ENCODE assay signal across 28 cellular contexts in the genomic region with DNA sequence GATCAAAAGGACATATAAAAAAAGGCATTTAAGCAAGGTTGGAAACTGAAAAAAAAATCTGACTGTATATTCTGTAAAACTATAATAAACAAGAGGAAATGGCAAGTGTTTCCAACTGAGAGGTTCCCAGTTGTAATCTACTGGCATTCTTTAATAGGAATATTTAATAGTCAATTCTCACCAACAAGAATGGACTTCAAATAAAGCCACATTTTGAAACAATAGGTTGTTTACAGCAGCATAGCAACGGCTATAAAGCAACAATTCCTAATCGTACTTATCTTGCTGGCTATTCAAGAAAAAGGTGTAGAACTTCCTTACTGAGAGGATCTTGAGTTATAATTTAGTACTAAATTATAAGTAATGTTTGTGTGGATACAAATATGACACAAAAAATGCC.
DNase-seq lines count a peak whose midpoint lies in the region; ATAC-seq, FAIRE-seq and TF ChIP-seq lines count a peak whose summit lies in the region.
"Had no signal": no experiment of that assay in that cellular context is flagged by ENCODE, and none has a peak within 500 bp of the region (broad histone marks: within the 10 kb centered on the region; RNA-seq: fewer than 3 reads in every experiment).

No MANE protein-coding gene starts in this region.

- H3K27me3 ChIP-seq in left ventricle myocardium inferior (ENCODE audit: low read depth) (no peaks in the 10 kb centered on the region), endothelial cell of umbilical vein (ENCODE audit: control insufficient read depth in 2 of 2, insufficient read depth in 2 of 2, low read length in 2 of 2) (no peaks in the 10 kb centered on the region), osteoblast (ENCODE audit: insufficient read depth, low read length) (no peaks in the 10 kb centered on the region), mesenchymal stem cell (ENCODE audit: control insufficient read depth in 1 of 2, insufficient read depth in 1 of 2, low read length in 2 of 2) (no peaks in the 10 kb centered on the region)
- H3K27me3 ChIP-seq: BE2C, BLaER1 had no signal

- TF ChIP-seq CTCF in left ventricle myocardium inferior (IDR thresholded peaks at IDR 0.05; ENCODE audit: borderline replicate concordance) (no peak), HFFc6 (IDR thresholded peaks at IDR 0.05) (no peak), endothelial cell of umbilical vein (IDR thresholded peaks at IDR 0.05; ENCODE audit: extremely low read depth in 1 of 2, insufficient read depth in 1 of 2, low read depth in 1 of 2, low read length in 2 of 2) (no peak), osteoblast (IDR thresholded peaks at IDR 0.05; ENCODE audit: extremely low read depth, low read depth, low read length) (no peak)
- no peak for TF ChIP-seq CTCF in activated CD8-positive, alpha-beta T cell treated with anti-CD3 and anti-CD28 coated beads for 36 hours (IDR thresholded peaks at IDR 0.05)

- no peak overlapping the region for H3K4me2 ChIP-seq in endothelial cell of umbilical vein (ENCODE audit: insufficient read depth, low read length)
- no peak overlapping the region for H3K4me2 ChIP-seq in osteoblast (ENCODE audit: insufficient read depth, low read length)
- no peak overlapping the region for H3K4me2 ChIP-seq in mesenchymal stem cell (ENCODE audit: low read length, poor library complexity, severe bottlenecking)
- H3K4me2 ChIP-seq: BLaER1 had no signal

- peaks cover 71% of the 10 kb centered on the region for H3K36me3 Mint-ChIP-seq in HFFc6 (ENCODE audit: low read depth)
- H3K36me3 Mint-ChIP-seq in activated CD8-positive, alpha-beta T cell treated with anti-CD3 and anti-CD28 coated beads for 36 hours (ENCODE audit: low read depth) = no peaks in the 10 kb centered on the region
- no peaks in the 10 kb centered on the region for H3K36me3 Mint-ChIP-seq in T-helper 17 cell (ENCODE audit: low read depth)
- H3K36me3 Mint-ChIP-seq: CD14-positive monocyte; CD4-positive, alpha-beta memory T cell; CD4-positive, CD25-positive, alpha-beta regulatory T cell; CD8-positive, alpha-beta memory T cell had no signal

- no TSS peak for BruUV-seq in endothelial cell of umbilical vein (replicated peaks; lab: Mats Ljungman, UMichigan)

- H4K20me1 ChIP-seq in endothelial cell of umbilical vein (replicated peaks; ENCODE audit: control insufficient read depth, extremely low read depth, insufficient read depth, low read length) (no peaks in the 10 kb centered on the region), osteoblast (ENCODE audit: insufficient read depth, low read length) (peaks cover 19% of the 10 kb centered on the region)
- H4K20me1 ChIP-seq: BLaER1 had no signal

- H3K36me3 ChIP-seq in left ventricle myocardium inferior (no peaks in the 10 kb centered on the region), endothelial cell of umbilical vein (ENCODE audit: control insufficient read depth in 2 of 2, extremely low read depth in 1 of 2, insufficient read depth in 2 of 2, low read length in 2 of 2) (no peaks in the 10 kb centered on the region), osteoblast (ENCODE audit: insufficient read depth, low read length) (peaks cover 68% of the 10 kb centered on the region), mesenchymal stem cell (ENCODE audit: control insufficient read depth in 1 of 2, insufficient read depth in 2 of 2, low read depth in 1 of 2, low read length in 2 of 2) (peaks cover 7 to 46% of the 10 kb centered on the region in 2 experiments)
- H3K36me3 ChIP-seq: BE2C, BLaER1 had no signal

- no peaks in the 10 kb centered on the region for H3K9me1 ChIP-seq in endothelial cell of umbilical vein (replicated peaks; ENCODE audit: control insufficient read depth, extremely low read depth, insufficient read depth, low read length)

- POLR2A ChIA-PET in endothelial cell of umbilical vein (lab: Charles Lee) = no interaction called here
- POLR2A ChIA-PET in activated CD8-positive, alpha-beta T cell treated with anti-CD3 and anti-CD28 coated beads for 36 hours (lab: Charles Lee) = no interaction called here

- H3K23ac ChIP-seq in mesenchymal stem cell (ENCODE audit: low read length in 2 of 2) = no peak overlapping the region

- H3K27me3 Mint-ChIP-seq in HFFc6 (ENCODE audit: insufficient read depth) (peaks cover 34% of the 10 kb centered on the region), T-helper 17 cell (no peaks in the 10 kb centered on the region)
- H3K27me3 Mint-ChIP-seq in activated CD8-positive, alpha-beta T cell treated with anti-CD3 and anti-CD28 coated beads for 36 hours = no peaks in the 10 kb centered on the region
- H3K27me3 Mint-ChIP-seq: CD4-positive, alpha-beta memory T cell; CD4-positive, CD25-positive, alpha-beta regulatory T cell; CD8-positive, alpha-beta memory T cell had no signal

- CTCF ChIA-PET in endothelial cell of umbilical vein (lab: Charles Lee) = interaction anchor here (1.6 kb wide), 1 partner anchor 8 kb away, joined by 5 read pairs; no protein-coding TSS in a partner anchor
- CTCF ChIA-PET in activated CD8-positive, alpha-beta T cell treated with anti-CD3 and anti-CD28 coated beads for 36 hours (lab: Charles Lee) = no interaction called here

- H3K79me2 ChIP-seq in endothelial cell of umbilical vein (ENCODE audit: control insufficient read depth, insufficient read depth, low read length) (peaks cover 13% of the 10 kb centered on the region), osteoblast (ENCODE audit: insufficient read depth, low read length) (peaks cover 72% of the 10 kb centered on the region)

- H3K4me3 Mint-ChIP-seq in HFFc6 (no peak overlapping the region), T-helper 17 cell (no peak overlapping the region)
- no peak overlapping the region for H3K4me3 Mint-ChIP-seq in activated CD8-positive, alpha-beta T cell treated with anti-CD3 and anti-CD28 coated beads for 36 hours
- H3K4me3 Mint-ChIP-seq: CD14-positive monocyte; CD4-positive, alpha-beta memory T cell; CD4-positive, CD25-positive, alpha-beta regulatory T cell; CD8-positive, alpha-beta memory T cell had no signal

- no peak for ATAC-seq in activated CD8-positive, alpha-beta T cell treated with anti-CD3 and anti-CD28 coated beads for 36 hours
- ATAC-seq in T-helper 17 cell = no peak
- ATAC-seq: GM12878 had no signal

- DNase-seq in left ventricle myocardium inferior (no peak), cardiac septum (ENCODE audit: low spot score) (no peak), HFFc6 (no peak), endothelial cell of umbilical vein (ENCODE audit: low read depth, low spot score) (peak; percentile 30), osteoblast (ENCODE audit: insufficient read length, low spot score, missing footprints) (no peak), mesenchymal stem cell (no peak), T-helper 17 cell (no peak)
- DNase-seq in activated CD8-positive, alpha-beta T cell treated with anti-CD3 and anti-CD28 coated beads for 36 hours = no peak
- DNase-seq: 8988T; ACHN; BE2C; C1 segment of cervical spinal cord; CD4-positive, alpha-beta memory T cell; CD4-positive, CD25-positive, alpha-beta regulatory T cell; CD8-positive, alpha-beta memory T cell; COR-L47; DMS 273 treated with DMSO at 0.1 percent for 48 hours; DMS153; DMS53; DMS79; DND-41; EL; GDM1 had no signal

- no peak overlapping the region for H4K8ac ChIP-seq in mesenchymal stem cell (ENCODE audit: low read length)

- no peak overlapping the region for H2BK120ac ChIP-seq in mesenchymal stem cell (ENCODE audit: low read depth, low read length)

- no peak for TF ChIP-seq POLR2A in endothelial cell of umbilical vein (IDR thresholded peaks at IDR 0.05; ENCODE audit: low read depth, low read length)

- WGBS in mesenchymal stem cell = no CpG with 5 or more reads among the region's 2 CpGs

- H3K9me3 ChIP-seq in left ventricle myocardium inferior (replicated peaks) (peaks cover 17% of the 10 kb centered on the region), endothelial cell of umbilical vein (replicated peaks; ENCODE audit: control insufficient read depth, insufficient read depth, low read length) (no peaks in the 10 kb centered on the region), osteoblast (ENCODE audit: low read depth, low read length) (no peaks in the 10 kb centered on the region), mesenchymal stem cell (ENCODE audit: control insufficient read depth, low read length) (no peaks in the 10 kb centered on the region), T-helper 17 cell (ENCODE audit: control insufficient read depth, low read length, poor library complexity, severe bottlenecking) (no peaks in the 10 kb centered on the region)
- H3K9me3 ChIP-seq: BE2C, BLaER1 had no signal

- H2BK5ac ChIP-seq in mesenchymal stem cell (ENCODE audit: low read depth, low read length, poor library complexity, severe bottlenecking) = no peak overlapping the region

- no peak overlapping the region for H3K4me3 ChIP-seq in left ventricle myocardium inferior
- H3K4me3 ChIP-seq in endothelial cell of umbilical vein (replicated peaks in 1 of 3; ENCODE audit: insufficient read depth in 1 of 3, low read depth in 1 of 3, low read length in 3 of 3) = no peak overlapping the region
- H3K4me3 ChIP-seq in osteoblast (ENCODE audit: insufficient read depth, low read length) = no peak overlapping the region
- no peak overlapping the region for H3K4me3 ChIP-seq in mesenchymal stem cell (ENCODE audit: insufficient read depth in 1 of 2, low read depth in 1 of 2, low read length in 2 of 2)
- H3K4me3 ChIP-seq: BLaER1, GM12878 had no signal

- H2AK5ac ChIP-seq in mesenchymal stem cell (ENCODE audit: low read length, severe bottlenecking) = no peak overlapping the region

- intact Hi-C loops in left ventricle myocardium inferior (cut with micrococcal nuclease) = no loop called here
- intact Hi-C loops in cardiac septum (cut with DNase I) = loop anchor here (5.0 to 10.0 kb wide), 2 partner anchors 65 to 328 kb away; no protein-coding TSS in a partner anchor
- intact Hi-C loops in endothelial cell of umbilical vein (cut with micrococcal nuclease) = no loop called here
- intact Hi-C loops in activated CD8-positive, alpha-beta T cell treated with anti-CD3 and anti-CD28 coated beads for 36 hours (cut with micrococcal nuclease) = no loop called here

- FAIRE-seq in endothelial cell of umbilical vein (lab: Jason Lieb, UNC) = no peak
- FAIRE-seq: GM12878, GM12892, GM18507 had no signal

- no peak overlapping the region for H3K14ac ChIP-seq in mesenchymal stem cell (ENCODE audit: low read length in 2 of 2)

- H2BK12ac ChIP-seq in mesenchymal stem cell (ENCODE audit: low read length in 2 of 2) = no peak overlapping the region

- no peak overlapping the region for H3K4ac ChIP-seq in mesenchymal stem cell (ENCODE audit: low read depth in 1 of 2, low read length in 2 of 2)

- H3K9ac ChIP-seq in endothelial cell of umbilical vein (replicated peaks; ENCODE audit: extremely low read depth, insufficient read depth, low read length) = no peak overlapping the region
- no peak overlapping the region for H3K9ac ChIP-seq in mesenchymal stem cell (ENCODE audit: low read length)
- H3K9ac ChIP-seq: BLaER1 had no signal

- H3K27ac ChIP-seq in left ventricle myocardium inferior (replicated peaks) (peak overlapping the region; percentile 20), endothelial cell of umbilical vein (ENCODE audit: insufficient read depth, low read depth, low read length) (no peak overlapping the region), osteoblast (ENCODE audit: low read depth, low read length) (peak overlapping the region; percentile 6), mesenchymal stem cell (ENCODE audit: low read length, poor library complexity, severe bottlenecking) (no peak overlapping the region)
- H3K27ac ChIP-seq: BLaER1 had no signal

- H2AFZ ChIP-seq in endothelial cell of umbilical vein (ENCODE audit: low read depth, low read length) (no peak overlapping the region), osteoblast (ENCODE audit: low read length) (no peak overlapping the region), mesenchymal stem cell (ENCODE audit: low read depth, low read length) (no peak overlapping the region)

- H3K27ac Mint-ChIP-seq in HFFc6 (peak overlapping the region; percentile 52), T-helper 17 cell (no peak overlapping the region)
- H3K27ac Mint-ChIP-seq in activated CD8-positive, alpha-beta T cell treated with anti-CD3 and anti-CD28 coated beads for 36 hours = no peak overlapping the region
- H3K27ac Mint-ChIP-seq: CD14-positive monocyte; CD4-positive, alpha-beta memory T cell; CD4-positive, CD25-positive, alpha-beta regulatory T cell; CD8-positive, alpha-beta memory T cell had no signal

- no peak overlapping the region for H2BK15ac ChIP-seq in mesenchymal stem cell (ENCODE audit: low read depth, poor library complexity, severe bottlenecking)

- H3K4me1 ChIP-seq in left ventricle myocardium inferior (no peaks in the 10 kb centered on the region), endothelial cell of umbilical vein (ENCODE audit: control insufficient read depth, extremely low read depth, insufficient read depth, low read length) (no peaks in the 10 kb centered on the region), osteoblast (ENCODE audit: insufficient read depth, low read length) (no peaks in the 10 kb centered on the region), mesenchymal stem cell (ENCODE audit: control insufficient read depth, insufficient read depth, low read depth, low read length) (no peaks in the 10 kb centered on the region)
- H3K4me1 ChIP-seq: BE2C, BLaER1 had no signal

- no peak overlapping the region for H3K18ac ChIP-seq in mesenchymal stem cell (ENCODE audit: low read depth in 1 of 2, low read length in 2 of 2)

- H3K9me3 Mint-ChIP-seq in HFFc6 = peaks cover 11% of the 10 kb centered on the region
- no peaks in the 10 kb centered on the region for H3K9me3 Mint-ChIP-seq in activated CD8-positive, alpha-beta T cell treated with anti-CD3 and anti-CD28 coated beads for 36 hours

- H4K91ac ChIP-seq in mesenchymal stem cell (ENCODE audit: low read length) = no peak overlapping the region

- H3K4me1 Mint-ChIP-seq in HFFc6 (ENCODE audit: low read depth) (peaks cover 79% of the 10 kb centered on the region), T-helper 17 cell (no peaks in the 10 kb centered on the region)
- H3K4me1 Mint-ChIP-seq in activated CD8-positive, alpha-beta T cell treated with anti-CD3 and anti-CD28 coated beads for 36 hours (ENCODE audit: low read depth) = no peaks in the 10 kb centered on the region
- H3K4me1 Mint-ChIP-seq: CD14-positive monocyte; CD4-positive, alpha-beta memory T cell; CD4-positive, CD25-positive, alpha-beta regulatory T cell; CD8-positive, alpha-beta memory T cell had no signal

- dilution Hi-C loops in endothelial cell of umbilical vein (cut with MboI; ENCODE audit: extremely low pct_ligation_motif_present, low sequenced_read_pairs) = no loop called here

- peaks cover 7% of the 10 kb centered on the region for H3K79me1 ChIP-seq in mesenchymal stem cell (replicated peaks; ENCODE audit: low read length, poor library complexity, severe bottlenecking)

Comparison
In these comparisons a context has a peak if more than half of its experiments do, and no peak if none do; other contexts are left out.
1. H3K27ac ChIP-seq: peak in left ventricle myocardium inferior (single experiment) and osteoblast (single experiment); none in endothelial cell of umbilical vein (single experiment) and mesenchymal stem cell (single experiment).